13 cellular contexts compared by ENCODE assay signal in genomic region chr22:42791721-42792452, GRCh38.
DNase-seq lines count a peak whose midpoint lies in the region; ATAC-seq and TF ChIP-seq lines count a peak whose summit lies in the region.
"Had no signal": no experiment of that assay in that cellular context is flagged by ENCODE, and none has a peak within 500 bp of the region (broad histone marks: within the 10 kb centered on the region; RNA-seq: fewer than 3 reads in every experiment).

No MANE protein-coding gene starts in this region.

- no peak overlapping the region for H3K4me3 Mint-ChIP-seq in naive thymus-derived CD8-positive, alpha-beta T cell

- no peaks in the 10 kb centered on the region for H4K20me1 ChIP-seq in MM.1S (ENCODE audit: insufficient read depth, low read length)

- 55 to 80% methylated on average over 1 to 20 of the region's 20 CpGs for WGBS in testis, 2 donors

- no peaks in the 10 kb centered on the region for H3K9me3 Mint-ChIP-seq in naive thymus-derived CD8-positive, alpha-beta T cell

- DNase-seq in WERI-Rb-1: peak; percentile 49
- peak; percentile 81 for DNase-seq in Right ventricle myocardium inferior (ENCODE audit: missing footprints)
- DNase-seq in myocyte (ENCODE audit: low read depth): peak; percentile 49
- DNase-seq in testis: peak; percentile 37
- no peak for DNase-seq in AG20443 (ENCODE audit: low spot score)
- DNase-seq in naive thymus-derived CD8-positive, alpha-beta T cell: no peak
- DNase-seq in MM.1S: no peak
- DNase-seq: activated T-cell treated with anti-CD3 and anti-CD28 coated beads, Interleukin-2, amount 50 U/mL, for 48 hours; DMS79; NCI-H146; NCI-H510A treated with DMSO at 0.1 percent for 48 hours; SK-N-SH had no signal

- H3K4me3 ChIP-seq in WERI-Rb-1 (ENCODE audit: low read depth, low read length): no peak overlapping the region
- no peak overlapping the region for H3K4me3 ChIP-seq in testis
- H3K4me3 ChIP-seq in MM.1S (ENCODE audit: low read length): no peak overlapping the region
- H3K4me3 ChIP-seq: adrenal gland had no signal

- no peak overlapping the region for H3K9ac ChIP-seq in MM.1S (ENCODE audit: low read length)
- H3K9ac ChIP-seq: SK-N-SH had no signal

- no peaks in the 10 kb centered on the region for H3K27me3 Mint-ChIP-seq in naive thymus-derived CD8-positive, alpha-beta T cell

- POLR2A ChIA-PET in naive thymus-derived CD8-positive, alpha-beta T cell (lab: Charles Lee): no interaction called here

- peaks cover 0 to 6% (median 1%) of the 10 kb centered on the region in 4 donors for H3K4me1 Mint-ChIP-seq in naive thymus-derived CD8-positive, alpha-beta T cell

- H3K4me2 ChIP-seq in MM.1S (ENCODE audit: low read depth, low read length): no peak overlapping the region
- H3K4me2 ChIP-seq: SK-N-SH had no signal

- TF ChIP-seq POLR2A in testis (IDR thresholded peaks at IDR 0.05): no peak

- H3F3A ChIP-seq in MM.1S (ENCODE audit: insufficient read depth, low read length): no peaks in the 10 kb centered on the region

- ATAC-seq in Right ventricle myocardium inferior: peak; percentile 65
- ATAC-seq in naive thymus-derived CD8-positive, alpha-beta T cell: no peak

- peaks cover 7% of the 10 kb centered on the region for H3K4me1 ChIP-seq in testis
- no peaks in the 10 kb centered on the region for H3K4me1 ChIP-seq in MM.1S (ENCODE audit: low read length)

- no peak for TF ChIP-seq CTCF in WERI-Rb-1 (IDR thresholded peaks at IDR 0.05; ENCODE audit: low read depth, low read length)
- TF ChIP-seq CTCF in testis (IDR thresholded peaks at IDR 0.05): no peak
- TF ChIP-seq CTCF in MM.1S (IDR thresholded peaks at IDR 0.05; ENCODE audit: low read length): no peak

- H3K9me2 ChIP-seq in MM.1S (replicated peaks; ENCODE audit: insufficient read depth, low read length): no peaks in the 10 kb centered on the region
- H3K9me2 ChIP-seq: SK-N-SH had no signal

- H3K9me3 ChIP-seq in WERI-Rb-1 (ENCODE audit: severe bottlenecking) (no peaks in the 10 kb centered on the region), testis (no peaks in the 10 kb centered on the region), MM.1S (replicated peaks; ENCODE audit: insufficient read depth, low read length) (no peaks in the 10 kb centered on the region)
- H3K9me3 ChIP-seq: adrenal gland, SK-N-SH had no signal

- H3K27me3 ChIP-seq in WERI-Rb-1 (ENCODE audit: insufficient read depth, low read depth, severe bottlenecking): no peaks in the 10 kb centered on the region
- H3K27me3 ChIP-seq in testis: no peaks in the 10 kb centered on the region
- H3K27me3 ChIP-seq in MM.1S (replicated peaks; ENCODE audit: insufficient read depth, low read length): no peaks in the 10 kb centered on the region
- H3K27me3 ChIP-seq: adrenal gland had no signal

- no peaks in the 10 kb centered on the region for H3K79me2 ChIP-seq in MM.1S (ENCODE audit: low read length)

- peak overlapping the region in 1 of 10 donors; percentile 43 for H3K27ac Mint-ChIP-seq in naive thymus-derived CD8-positive, alpha-beta T cell

- H3K36me3 Mint-ChIP-seq in naive thymus-derived CD8-positive, alpha-beta T cell: peaks cover 0 to 12% (median 2%) of the 10 kb centered on the region in 3 donors

- H3K36me3 ChIP-seq in WERI-Rb-1 (no peaks in the 10 kb centered on the region), testis (ENCODE audit: low read depth, missing control alignments) (no peaks in the 10 kb centered on the region), MM.1S (replicated peaks; ENCODE audit: insufficient read depth, low read length) (no peaks in the 10 kb centered on the region)

- H3K27ac ChIP-seq in WERI-Rb-1 (peak overlapping the region; percentile 71), testis (no peak overlapping the region), MM.1S (ENCODE audit: low read length) (no peak overlapping the region)

- intact Hi-C loops in Right ventricle myocardium inferior (cut with DNase I): no loop called here
- intact Hi-C loops in testis (cut with DNase I; ENCODE audit: low total_unique reads): no loop called here

- H2AFZ ChIP-seq in MM.1S (ENCODE audit: low read length): no peak overlapping the region

Comparison
In these comparisons a context has a peak if more than half of its experiments do, and no peak if none do; other contexts are left out.
1. DNase-seq: peak in WERI-Rb-1 (single experiment), Right ventricle myocardium inferior (single experiment), myocyte (single experiment) and testis (single experiment); none in AG20443 (single experiment), naive thymus-derived CD8-positive, alpha-beta T cell (0 of 10) and MM.1S (single experiment).